1 cellular context compared by ENCODE assay signal in genomic region chr3:133572158-133573053, GRCh38.
A peak's percentile ranks its signal among the peaks of the same experiment; 100 is the strongest.
TF ChIP-seq lines count a peak whose summit lies in the region.

No MANE protein-coding gene starts in this region.

TF ChIP-seq in GM12878, 131 proteins besides CTCF, POLR2A, EP300 and RAD21 (continued from another document and continues in another):
- TF ChIP-seq, protein P1, sequence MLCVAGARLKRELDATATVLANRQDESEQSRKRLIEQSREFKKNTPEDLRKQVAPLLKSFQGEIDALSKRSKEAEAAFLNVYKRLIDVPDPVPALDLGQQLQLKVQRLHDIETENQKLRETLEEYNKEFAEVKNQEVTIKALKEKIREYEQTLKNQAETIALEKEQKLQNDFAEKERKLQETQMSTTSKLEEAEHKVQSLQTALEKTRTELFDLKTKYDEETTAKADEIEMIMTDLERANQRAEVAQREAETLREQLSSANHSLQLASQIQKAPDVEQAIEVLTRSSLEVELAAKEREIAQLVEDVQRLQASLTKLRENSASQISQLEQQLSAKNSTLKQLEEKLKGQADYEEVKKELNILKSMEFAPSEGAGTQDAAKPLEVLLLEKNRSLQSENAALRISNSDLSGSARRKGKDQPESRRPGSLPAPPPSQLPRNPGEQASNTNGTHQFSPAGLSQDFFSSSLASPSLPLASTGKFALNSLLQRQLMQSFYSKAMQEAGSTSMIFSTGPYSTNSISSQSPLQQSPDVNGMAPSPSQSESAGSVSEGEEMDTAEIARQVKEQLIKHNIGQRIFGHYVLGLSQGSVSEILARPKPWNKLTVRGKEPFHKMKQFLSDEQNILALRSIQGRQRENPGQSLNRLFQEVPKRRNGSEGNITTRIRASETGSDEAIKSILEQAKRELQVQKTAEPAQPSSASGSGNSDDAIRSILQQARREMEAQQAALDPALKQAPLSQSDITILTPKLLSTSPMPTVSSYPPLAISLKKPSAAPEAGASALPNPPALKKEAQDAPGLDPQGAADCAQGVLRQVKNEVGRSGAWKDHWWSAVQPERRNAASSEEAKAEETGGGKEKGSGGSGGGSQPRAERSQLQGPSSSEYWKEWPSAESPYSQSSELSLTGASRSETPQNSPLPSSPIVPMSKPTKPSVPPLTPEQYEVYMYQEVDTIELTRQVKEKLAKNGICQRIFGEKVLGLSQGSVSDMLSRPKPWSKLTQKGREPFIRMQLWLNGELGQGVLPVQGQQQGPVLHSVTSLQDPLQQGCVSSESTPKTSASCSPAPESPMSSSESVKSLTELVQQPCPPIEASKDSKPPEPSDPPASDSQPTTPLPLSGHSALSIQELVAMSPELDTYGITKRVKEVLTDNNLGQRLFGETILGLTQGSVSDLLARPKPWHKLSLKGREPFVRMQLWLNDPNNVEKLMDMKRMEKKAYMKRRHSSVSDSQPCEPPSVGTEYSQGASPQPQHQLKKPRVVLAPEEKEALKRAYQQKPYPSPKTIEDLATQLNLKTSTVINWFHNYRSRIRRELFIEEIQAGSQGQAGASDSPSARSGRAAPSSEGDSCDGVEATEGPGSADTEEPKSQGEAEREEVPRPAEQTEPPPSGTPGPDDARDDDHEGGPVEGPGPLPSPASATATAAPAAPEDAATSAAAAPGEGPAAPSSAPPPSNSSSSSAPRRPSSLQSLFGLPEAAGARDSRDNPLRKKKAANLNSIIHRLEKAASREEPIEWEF (IDR thresholded peaks at IDR 0.05; ENCODE audit: insufficient replicate concordance, low read depth, low read length): no peak
- 0 out of 2 replicates have a peak, but pooled peaks have one; percentile 2 for TF ChIP-seq CBX5 (IDR thresholded peaks at IDR 0.05; ENCODE audit: low read depth)
- TF ChIP-seq E2F4 (IDR thresholded peaks at IDR 0.05; ENCODE audit: low read depth, low read length): no peak
- TF ChIP-seq ZBTB33 (IDR thresholded peaks at IDR 0.05): no peak
- TF ChIP-seq NRF1 (conservative IDR thresholded peaks at IDR 0.05; ENCODE audit: low read depth, low read length): no peak
- TF ChIP-seq HDAC2 (IDR thresholded peaks at IDR 0.05): no peak
- TF ChIP-seq ZNF274 (IDR thresholded peaks at IDR 0.05; ENCODE audit: insufficient read depth, insufficient read length): no peak
- TF ChIP-seq DPF2 (IDR thresholded peaks at IDR 0.05): no peak; the same call in 1 of the 2 replicates
- TF ChIP-seq NFIC (IDR thresholded peaks at IDR 0.05; ENCODE audit: low read depth, low read length): peak; percentile 75
- no peak for TF ChIP-seq USF2 (IDR thresholded peaks at IDR 0.05; ENCODE audit: borderline replicate concordance, low read depth, low read length)
- TF ChIP-seq IRF3 (IDR thresholded peaks at IDR 0.05): 0 out of 2 replicates have a peak, but pooled peaks have one; percentile 12
- no peak for TF ChIP-seq KDM1A (IDR thresholded peaks at IDR 0.05; ENCODE audit: borderline replicate concordance)
- no peak for TF ChIP-seq BMI1 (IDR thresholded peaks at IDR 0.05; ENCODE audit: borderline replicate concordance)
- peak; percentile 44; the same call in 1 of the 2 replicates for TF ChIP-seq BACH1 (IDR thresholded peaks at IDR 0.05; ENCODE audit: borderline replicate concordance)
- peak; percentile 55 for TF ChIP-seq NKRF (conservative IDR thresholded peaks at IDR 0.05)
- TF ChIP-seq KLF5 (IDR thresholded peaks at IDR 0.05; ENCODE audit: partially characterized antibody): no peak
- TF ChIP-seq RFX5 (IDR thresholded peaks at IDR 0.05; ENCODE audit: low read depth, low read length): no peak
- TF ChIP-seq BHLHE40 (IDR thresholded peaks at IDR 0.05; ENCODE audit: borderline replicate concordance in 1 of 2, low read depth in 2 of 2, low read length in 1 of 2): no peak; a peak in 1 of 4 replicates
- TF ChIP-seq MYB (IDR thresholded peaks at IDR 0.05; ENCODE audit: borderline replicate concordance, low read depth, low read length): no peak
- TF ChIP-seq PKNOX1 (IDR thresholded peaks at IDR 0.05): peak; percentile 13; the same call in 1 of the 2 replicates
- TF ChIP-seq CBFB (IDR thresholded peaks at IDR 0.05; ENCODE audit: low read depth): 0 out of 2 replicates have a peak, but pooled peaks have one; percentile 47
- TF ChIP-seq WRNIP1 (IDR thresholded peaks at IDR 0.05; ENCODE audit: borderline replicate concordance, low read depth, low read length): no peak
- TF ChIP-seq HDAC6 (IDR thresholded peaks at IDR 0.05; ENCODE audit: unreplicated experiment): no peak
- TF ChIP-seq PAX5 (IDR thresholded peaks at IDR 0.05; ENCODE audit: borderline replicate concordance, low read depth, low read length): no peak
- peak; percentile 85 for TF ChIP-seq MTA3 (IDR thresholded peaks at IDR 0.05; ENCODE audit: borderline replicate concordance, low read length)
- no peak for TF ChIP-seq ESRRA (IDR thresholded peaks at IDR 0.05; ENCODE audit: low read length)
- no peak for TF ChIP-seq NFXL1 (IDR thresholded peaks at IDR 0.05; ENCODE audit: borderline replicate concordance)
- 0 out of 2 replicates have a peak, but pooled peaks have one; percentile 13 for TF ChIP-seq SMC3 (IDR thresholded peaks at IDR 0.05; ENCODE audit: borderline replicate concordance, low read length)
- 0 out of 2 replicates have a peak, but pooled peaks have one; percentile 34 for TF ChIP-seq TCF12 (IDR thresholded peaks at IDR 0.05; ENCODE audit: low read depth, low read length)
- TF ChIP-seq E2F8 (IDR thresholded peaks at IDR 0.05; ENCODE audit: low read depth, partially characterized antibody): no peak
- TF ChIP-seq SIX5 (IDR thresholded peaks at IDR 0.05; ENCODE audit: low read depth, low read length, severe bottlenecking): no peak
- peak; percentile 84 for TF ChIP-seq ATF2 (IDR thresholded peaks at IDR 0.05; ENCODE audit: low read length)
- no peak for TF ChIP-seq E4F1 (IDR thresholded peaks at IDR 0.05; ENCODE audit: borderline replicate concordance, partially characterized antibody)
- no peak; the same call in 1 of the 2 replicates for TF ChIP-seq ZBED1 (IDR thresholded peaks at IDR 0.05; ENCODE audit: borderline replicate concordance)
- TF ChIP-seq ETV6 (conservative IDR thresholded peaks at IDR 0.05 in 1 of 2, IDR thresholded peaks at IDR 0.05 in 1 of 2; ENCODE audit: borderline replicate concordance in 1 of 2, low read depth in 1 of 2): peak in 1 of 2 experiments; percentile 83; a peak in 2 of 4 replicates
- no peak for TF ChIP-seq GATAD2B (conservative IDR thresholded peaks at IDR 0.05; ENCODE audit: low read depth)
- TF ChIP-seq, protein P2, sequence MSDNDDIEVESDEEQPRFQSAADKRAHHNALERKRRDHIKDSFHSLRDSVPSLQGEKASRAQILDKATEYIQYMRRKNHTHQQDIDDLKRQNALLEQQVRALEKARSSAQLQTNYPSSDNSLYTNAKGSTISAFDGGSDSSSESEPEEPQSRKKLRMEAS (IDR thresholded peaks at IDR 0.05; ENCODE audit: low read depth, low read length): no peak
- no peak for TF ChIP-seq YBX1 (IDR thresholded peaks at IDR 0.05)
